Comparison of ENCODE assay signal across 14 cellular contexts in the genomic region with DNA sequence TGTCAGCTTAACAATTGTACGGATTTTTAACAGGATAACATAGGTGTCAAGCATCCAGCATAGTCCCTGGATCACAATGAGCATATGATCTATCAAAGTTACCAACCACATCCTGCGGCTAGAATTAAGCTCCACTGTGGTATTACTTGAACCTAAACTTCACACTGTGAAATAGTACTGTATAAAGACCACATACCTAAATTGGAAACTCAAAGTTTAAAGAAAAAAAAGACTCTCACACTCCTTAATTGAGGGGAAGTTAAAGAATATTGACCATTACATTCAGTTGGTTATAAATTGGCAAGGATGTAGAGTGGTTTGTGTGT.
"Had no signal": no experiment of that assay in that cellular context is flagged by ENCODE, and none has a peak within 500 bp of the region (broad histone marks: within the 10 kb centered on the region; RNA-seq: fewer than 3 reads in every experiment).

No MANE protein-coding gene starts in this region.

- H3K27me3 ChIP-seq: foreskin keratinocyte, ovary, sigmoid colon, testis, upper lobe of right lung had no signal

- ATAC-seq: foreskin keratinocyte, left colon, upper lobe of right lung had no signal

- H3K9me3 ChIP-seq: ovary, sigmoid colon, testis, upper lobe of right lung had no signal

- DNase-seq: activated T-cell treated with anti-CD3 and anti-CD28 coated beads, Interleukin-2, amount 50 U/mL, for 4 hours; anterior cingulate cortex; left colon; ovary; SIG-M5; sigmoid colon; stimulated activated CD4-positive, alpha-beta T cell treated with anti-CD3 and anti-CD28 coated beads, Interleukin-12 subunit alpha, Interleukin-12 subunit beta, amount 100 ng/mL, for 4 hours; stimulated activated naive CD4-positive, alpha-beta T cell treated with Interleukin-2 at 50 U/mL for 16 hours; SW 1271; testis; upper lobe of right lung had no signal

- H3K36me3 ChIP-seq: ovary, sigmoid colon, upper lobe of right lung had no signal

- H3K4me3 Mint-ChIP-seq: activated T-cell treated with anti-CD3 and anti-CD28 coated beads, Interleukin-2, amount 50 U/mL, for 4 hours had no signal

- H3K4me3 ChIP-seq: lung, ovary, sigmoid colon, testis, upper lobe of right lung had no signal

- H3K27ac ChIP-seq: foreskin keratinocyte, ovary, sigmoid colon, testis, upper lobe of right lung, VCaP had no signal

- H3K4me1 ChIP-seq: foreskin keratinocyte, sigmoid colon, testis, upper lobe of right lung had no signal
